ENCODE assay signal across 8 cellular contexts in genomic region chr11:18588297-18589252, GRCh38. TPM values are rescaled to one million over a fixed set of nuclear protein-coding genes. Genes with fewer than 3 reads are reported as not detected.
DNase-seq lines count a peak whose midpoint lies in the region; ATAC-seq, FAIRE-seq and TF ChIP-seq lines count a peak whose summit lies in the region.

Gene UEVLD (minus strand): TSS chr11:18588734. CDS start chr11:18588654, 80 bp downstream.

- TF ChIP-seq CTCF in A549 (IDR thresholded peaks at IDR 0.05) (no peak), dorsolateral prefrontal cortex (IDR thresholded peaks at IDR 0.05 in 54 of 56, conservative IDR thresholded peaks at IDR 0.05 in 2 of 56; ENCODE audit: low read depth in 1 of 56, partially characterized antibody in 56 of 56) (peak in 33 of 56 donors; percentile 10 to 50 (median 25)), left lung (IDR thresholded peaks at IDR 0.05) (peak in 1 of 2 donors; percentile 5)

- H3K9me3 ChIP-seq in A549 = no peaks in the 10 kb centered on the region
- H3K9me3 ChIP-seq in left lung = no peaks in the 10 kb centered on the region

- H3K27ac ChIP-seq in A549 (peak within 1 kb of the TSS; percentile 88 to 96), dorsolateral prefrontal cortex (peak within 1 kb of the TSS in 58 of 59 donors; percentile 16 to 90 (median 76)), left lung (peak within 1 kb of the TSS; percentile 81 to 86)

- ATAC-seq in A549 (peak; percentile 96), GM18511 (IDR thresholded peaks at IDR 0.05; ENCODE audit: unreplicated experiment) (peak; percentile 67), HG03045 (IDR thresholded peaks at IDR 0.05; ENCODE audit: unreplicated experiment) (peak; percentile 76), left lung (peak; percentile 98)

- peak within 1 kb of the TSS; percentile 63 for H3K4me3 ChIP-seq in A549
- H3K4me3 ChIP-seq in dorsolateral prefrontal cortex = peak within 1 kb of the TSS; percentile 58 to 100 (median 90)
- H3K4me3 ChIP-seq in left lung = peak within 1 kb of the TSS; percentile 85 to 93

- H3K4me2 ChIP-seq in A549 = peak within 1 kb of the TSS; percentile 87

- no peak for FAIRE-seq in A549 (lab: Jason Lieb, UNC)

- WGBS in A549 (ENCODE audit: missing lambda C conversion rate) = 1% methylated on average over 24 of the region's 50 CpGs

- H3K36me3 ChIP-seq in left lung = no peaks in the 10 kb centered on the region

- POLR2A ChIA-PET in A549 (lab: Yijun Ruan, JAX) = interaction anchor here (1.0 to 1.7 kb wide), 4 partner anchors 9 to 194 kb away, joined by 4 to 13 read pairs (median 7); partner anchors contain the start of genes LDHA and SPTY2D1

- DNase-seq in A549 (ENCODE audit: low read depth in 1 of 2, low spot score in 1 of 2) = peak; percentile 93 to 97
- peak; percentile 63 to 83 for DNase-seq in NCI-H446 (lab: John Stamatoyannopoulos, UW)
- DNase-seq in activated CD4-positive, alpha-beta T cell treated with anti-CD3 and anti-CD28 coated beads, Interleukin-2, amount 50 U/mL, for 1 hour = peak; percentile 38
- DNase-seq in dorsolateral prefrontal cortex = peak; percentile 78 to 92 (median 84)
- peak; percentile 90 to 95 for DNase-seq in left lung
- peak; percentile 73 to 83 for DNase-seq in stimulated activated CD4-positive, alpha-beta T cell treated with anti-CD3 and anti-CD28 coated beads, Interleukin-2, amount 100 ng/mL, for 24 hours

- peak; percentile 84 for TF ChIP-seq POLR2A in A549 (IDR thresholded peaks at IDR 0.05; ENCODE audit: low read length)

- TF ChIP-seq RAD21 in A549 (conservative IDR thresholded peaks at IDR 0.05 in 1 of 2, IDR thresholded peaks at IDR 0.05 in 1 of 2) = no peak

- H3K27me3 ChIP-seq in dorsolateral prefrontal cortex (no peaks in the 10 kb centered on the region), left lung (no peaks in the 10 kb centered on the region)

- TF ChIP-seq EP300 in A549 (IDR thresholded peaks at IDR 0.05) = no peak

- intact Hi-C loops in dorsolateral prefrontal cortex (cut with DNase I) (loop anchor here (1.0 to 5.0 kb wide), 7 partner anchors 46 to 196 kb away; partner anchors contain the start of genes SPTY2D1 (in 2 of the 2), TSG101 (in 2 of the 2), LDHA (in 1 of the 2) and TMEM86A (in 1 of the 2)), left lung (cut with DNase I) (no loop called here)

- H3K4me1 ChIP-seq in A549 (peaks cover 25% of the 10 kb centered on the region; the same call in 1 of the 3 replicates), left lung (peaks cover 21 to 36% of the 10 kb centered on the region in 2 donors)

- CTCF ChIA-PET in A549 (lab: Yijun Ruan, JAX) = interaction anchor here (0.6 to 2.0 kb wide), 3 partner anchors 10 to 260 kb away, joined by 3 to 7 read pairs (median 3); no protein-coding TSS in a partner anchor

TF ChIP-seq in A549, 52 proteins besides CTCF, POLR2A, EP300 and RAD21 (continues in another document):
- TF ChIP-seq HOXA7 (CRISPR knock-in tag; IDR thresholded peaks at IDR 0.05) (no peak; the same call in 1 of the 2 replicates), BHLHE40 (IDR thresholded peaks at IDR 0.05; ENCODE audit: low read depth, low read length) (no peak), NFE2L2 (conservative IDR thresholded peaks at IDR 0.05; ENCODE audit: low read length) (no peak), BCL3 (IDR thresholded peaks at IDR 0.05) (peak; percentile 92; the same call in 2 of the 3 replicates), MAZ (IDR thresholded peaks at IDR 0.05; ENCODE audit: borderline replicate concordance, low read depth, low read length) (no peak), NR3C1 (IDR thresholded peaks at IDR 0.05) (no peak), MYC (IDR thresholded peaks at IDR 0.05; ENCODE audit: borderline replicate concordance, low read length) (0 out of 2 replicates have a peak, but pooled peaks have one; percentile 36), ESRRA (IDR thresholded peaks at IDR 0.05; ENCODE audit: borderline replicate concordance, low read length) (no peak), TFCP2L1 (CRISPR knock-in tag; IDR thresholded peaks at IDR 0.05) (no peak), HEYL (CRISPR knock-in tag; IDR thresholded peaks at IDR 0.05) (no peak), PBX3 (IDR thresholded peaks at IDR 0.05) (peak; percentile 69; the same call in 1 of the 2 replicates), ATOH8 (CRISPR knock-in tag; IDR thresholded peaks at IDR 0.05; ENCODE audit: low read depth) (no peak), MAX (IDR thresholded peaks at IDR 0.05) (peak; percentile 87), E2F6 (IDR thresholded peaks at IDR 0.05; ENCODE audit: borderline replicate concordance, low read depth) (no peak), CEBPB (IDR thresholded peaks at IDR 0.05) (no peak), JUNB (IDR thresholded peaks at IDR 0.05) (no peak), HOXB13 (CRISPR knock-in tag; IDR thresholded peaks at IDR 0.05; ENCODE audit: low read depth) (no peak), ZC3H11A (IDR thresholded peaks at IDR 0.05) (no peak), KDM5A (IDR thresholded peaks at IDR 0.05) (peak; percentile 21; the same call in 1 of the 2 replicates), RNF2 (IDR thresholded peaks at IDR 0.05; ENCODE audit: borderline replicate concordance, low read depth) (no peak), FOSB (CRISPR knock-in tag; IDR thresholded peaks at IDR 0.05) (no peak), RCOR1 (IDR thresholded peaks at IDR 0.05; ENCODE audit: low read depth, low read length) (no peak), CHD2 (IDR thresholded peaks at IDR 0.05; ENCODE audit: low read length, partially characterized antibody) (no peak), HOXB5 (CRISPR knock-in tag; IDR thresholded peaks at IDR 0.05) (no peak), FOXS1 (CRISPR knock-in tag; IDR thresholded peaks at IDR 0.05) (no peak), TP53 (CRISPR knock-in tag; IDR thresholded peaks at IDR 0.05) (0 out of 2 replicates have a peak, but pooled peaks have one; percentile 13), SMC3 (IDR thresholded peaks at IDR 0.05) (no peak), EHF (CRISPR knock-in tag; IDR thresholded peaks at IDR 0.05) (no peak), SREBF2 (IDR thresholded peaks at IDR 0.05) (no peak)
- TF ChIP-seq, protein P1, sequence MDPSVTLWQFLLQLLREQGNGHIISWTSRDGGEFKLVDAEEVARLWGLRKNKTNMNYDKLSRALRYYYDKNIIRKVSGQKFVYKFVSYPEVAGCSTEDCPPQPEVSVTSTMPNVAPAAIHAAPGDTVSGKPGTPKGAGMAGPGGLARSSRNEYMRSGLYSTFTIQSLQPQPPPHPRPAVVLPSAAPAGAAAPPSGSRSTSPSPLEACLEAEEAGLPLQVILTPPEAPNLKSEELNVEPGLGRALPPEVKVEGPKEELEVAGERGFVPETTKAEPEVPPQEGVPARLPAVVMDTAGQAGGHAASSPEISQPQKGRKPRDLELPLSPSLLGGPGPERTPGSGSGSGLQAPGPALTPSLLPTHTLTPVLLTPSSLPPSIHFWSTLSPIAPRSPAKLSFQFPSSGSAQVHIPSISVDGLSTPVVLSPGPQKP (IDR thresholded peaks at IDR 0.05; ENCODE audit: low read depth, low read length) = no peak

RNA-seq across cellular contexts. Expression of gene UEVLD, which starts in this region (rescaled TPM):
- polyA plus RNA-seq in A549 (2011; rRNA removed) (36.7 and 41.2 TPM in 2 replicates), A549 (2017; fragmentation: RNase III; extraction: RNeasy Plus Mini Kit Qiagen cat#74134 plus additional on column Dnase treatment) (30.6 to 36.5 TPM (median 34.7 TPM) in 3 replicates)
- polyA plus RNA-seq in A549 (2012; cell fraction: cytosol; rRNA removed) = 9.2 and 9.4 TPM in 2 replicates
- 4.5 and 7.6 TPM in 2 replicates for polyA plus RNA-seq in A549 (2012; cell fraction: nucleus; rRNA removed)
- 16.7 and 18.5 TPM in 2 replicates for polyA minus RNA-seq in A549 (2011; rRNA and poly(A)+ RNA removed)
- total RNA-seq in dorsolateral prefrontal cortex (10 to 100 TPM in 118 of 120 experiments, 1 to 10 TPM in 2; 7.9 to 27.1 (median 16.5) TPM), left lung (10 to 100 TPM; 22.3 to 25.3 TPM)

Comparison
In these comparisons a context has a peak if more than half of its experiments do, and no peak if none do; other contexts are left out.
1. Peak in every context shown above with its lines: DNase-seq, ATAC-seq, H3K4me3 ChIP-seq and H3K27ac ChIP-seq.
2. DNase-seq: peak in every context shown above with its lines; median percentile 95 in A549; 92 in left lung; 84 in dorsolateral prefrontal cortex; 78 in stimulated activated CD4-positive, alpha-beta T cell treated with anti-CD3 and anti-CD28 coated beads, Interleukin-2, amount 100 ng/mL, for 24 hours; 73 in NCI-H446; 38 in activated CD4-positive, alpha-beta T cell treated with anti-CD3 and anti-CD28 coated beads, Interleukin-2, amount 50 U/mL, for 1 hour.
3. intact Hi-C loops: an anchor here in dorsolateral prefrontal cortex (1.0 to 5.0 kb wide); none called in left lung.